8 cellular contexts compared by ENCODE assay signal in the genomic region with DNA sequence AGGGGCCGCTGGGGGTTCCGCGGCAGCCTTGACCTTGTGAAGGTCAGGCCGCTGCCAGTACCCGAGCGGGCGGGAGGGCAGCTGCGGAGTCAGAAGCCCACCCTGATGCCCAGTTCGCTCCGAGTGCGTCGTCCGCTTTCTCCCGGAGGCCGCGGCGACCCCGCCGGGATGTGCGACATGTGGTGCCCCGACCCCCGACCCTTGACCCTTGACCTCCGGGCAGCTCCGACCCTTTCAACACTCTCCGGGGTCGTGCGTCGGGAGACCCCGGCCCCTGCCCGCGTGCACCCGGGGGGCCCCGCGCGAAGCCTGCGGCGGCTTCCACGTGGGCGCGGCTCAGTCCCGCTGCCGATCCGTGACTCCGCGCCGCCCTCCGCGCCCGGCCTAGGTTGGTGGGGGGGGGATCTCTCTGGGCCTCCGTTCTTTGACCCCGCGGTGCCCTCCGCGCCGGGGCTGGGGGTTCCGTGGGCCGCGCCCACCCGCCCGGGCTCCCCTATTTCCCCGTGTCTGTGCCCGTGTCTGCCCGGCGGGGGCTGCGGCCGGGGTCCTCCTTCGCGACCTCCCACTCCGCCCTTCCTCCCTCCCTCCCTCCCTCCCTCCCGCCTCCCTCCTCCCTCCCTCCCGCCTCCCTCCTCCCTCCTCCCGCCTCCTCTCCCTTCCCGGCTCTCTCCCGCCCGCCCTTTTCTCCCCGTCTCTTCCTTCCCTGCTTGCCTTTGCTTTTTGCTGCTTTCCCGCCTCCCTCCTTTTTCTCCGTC. TPM values are rescaled to one million over a fixed set of nuclear protein-coding genes. Genes with fewer than 3 reads are reported as not detected.
DNase-seq lines count a peak whose midpoint lies in the region; ATAC-seq and TF ChIP-seq lines count a peak whose summit lies in the region.

No MANE protein-coding gene starts in this region.

- peak overlapping the region; percentile 89 for H3K4me3 Mint-ChIP-seq in central memory CD8-positive, alpha-beta T cell

- peaks cover 33% of the 10 kb centered on the region for H3K4me1 ChIP-seq in NT2/D1 (ENCODE audit: insufficient read depth, insufficient read length)

- no peaks in the 10 kb centered on the region for H3K27me3 Mint-ChIP-seq in central memory CD8-positive, alpha-beta T cell

- H3K9me3 ChIP-seq in NT2/D1 (ENCODE audit: insufficient read depth, low read length) = no peaks in the 10 kb centered on the region

- H3K4me1 Mint-ChIP-seq in central memory CD8-positive, alpha-beta T cell = peaks cover 49% of the 10 kb centered on the region

- DNase-seq in NT2/D1 (ENCODE audit: low read depth, low spot score) (no peak), kidney epithelial cell (ENCODE audit: low read depth) (no peak), NCI-H2196 treated with DMSO at 0.1 percent for 48 hours (lab: John Stamatoyannopoulos, UW; ENCODE audit: unreplicated experiment) (no peak), retina (no peak)
- DNase-seq in central memory CD8-positive, alpha-beta T cell (ENCODE audit: low spot score in 2 of 2) = no peak
- peak; percentile 34 to 47 for DNase-seq in stimulated activated CD8-positive, alpha-beta memory T cell treated with anti-CD3 and anti-CD28 coated beads, Interleukin-2, amount 100 ng/mL, for 48 hours (ENCODE audit: low read depth in 2 of 2)

- TF ChIP-seq POLR2A in GM15510 (IDR thresholded peaks at IDR 0.05; ENCODE audit: borderline replicate concordance, extremely low read depth, insufficient read length) = peak; percentile 86

- no peak for TF ChIP-seq CTCF in kidney epithelial cell (IDR thresholded peaks at IDR 0.05; ENCODE audit: insufficient read depth, low read length, poor library complexity, severe bottlenecking)

- ATAC-seq in HG02571 (IDR thresholded peaks at IDR 0.05; ENCODE audit: unreplicated experiment) = peak; percentile 28
- ATAC-seq in central memory CD8-positive, alpha-beta T cell (replicated peaks; ENCODE audit: extremely low read depth, poor library complexity, severe bottlenecking) = peak; percentile 44

- H3K36me3 ChIP-seq in NT2/D1 (ENCODE audit: insufficient read depth, insufficient read length, low read length) (peaks cover 79% of the 10 kb centered on the region), kidney epithelial cell (ENCODE audit: control insufficient read depth, insufficient read depth, low read length) (peaks cover 11% of the 10 kb centered on the region)

- no peaks in the 10 kb centered on the region for H3K27me3 ChIP-seq in NT2/D1 (ENCODE audit: insufficient read depth, insufficient read length)
- H3K27me3 ChIP-seq in kidney epithelial cell (ENCODE audit: control insufficient read depth, insufficient read depth, low read length) = no peaks in the 10 kb centered on the region

- peak overlapping the region; percentile 86 for H3K27ac Mint-ChIP-seq in central memory CD8-positive, alpha-beta T cell (ENCODE audit: low read depth)

- H3K4me3 ChIP-seq in NT2/D1 (ENCODE audit: insufficient read length, low read depth) = peak overlapping the region; percentile 96
- peak overlapping the region; percentile 89 for H3K4me3 ChIP-seq in kidney epithelial cell (ENCODE audit: low read depth, low read length)

- peak overlapping the region; percentile 100 for H3K9ac ChIP-seq in NT2/D1 (ENCODE audit: insufficient read length, low read depth)

- no peaks in the 10 kb centered on the region for H3K9me3 Mint-ChIP-seq in central memory CD8-positive, alpha-beta T cell

- peaks cover 47% of the 10 kb centered on the region for H3K36me3 Mint-ChIP-seq in central memory CD8-positive, alpha-beta T cell (ENCODE audit: insufficient read depth)

RNA-seq across cellular contexts. Expression of a gene that starts 0.6 kb away (rescaled TPM):
- 450 and 519 TPM in 2 replicates for total RNA-seq in kidney epithelial cell

RNA-seq across cellular contexts. Expression of a gene that starts 56.0 kb away (rescaled TPM):
- total RNA-seq in kidney epithelial cell = 1.2 and 9.7 TPM in 2 replicates

Comparison
In these comparisons a context has a peak if more than half of its experiments do, and no peak if none do; other contexts are left out.
1. DNase-seq: peak in stimulated activated CD8-positive, alpha-beta memory T cell treated with anti-CD3 and anti-CD28 coated beads, Interleukin-2, amount 100 ng/mL, for 48 hours (2 of 2); none in NT2/D1 (single experiment), central memory CD8-positive, alpha-beta T cell (0 of 2), kidney epithelial cell (single experiment), NCI-H2196 treated with DMSO at 0.1 percent for 48 hours (single experiment) and retina (single experiment).